In genomic region chr11:122748968-122749687, GRCh38 we compare ENCODE assay signal across 8 cellular contexts.
DNase-seq lines count a peak whose midpoint lies in the region; ATAC-seq, FAIRE-seq and TF ChIP-seq lines count a peak whose summit lies in the region.

No MANE protein-coding gene starts in this region.

- DNase-seq in GM13977 (ENCODE audit: low spot score) (peak; percentile 74), NAMALWA (ENCODE audit: low spot score) (peak; percentile 41), activated T-helper 1 cell treated with Interleukin-2 at 50 U/mL for 16 hours (ENCODE audit: low read depth) (peak; percentile 18), right atrium auricular region (ENCODE audit: low spot score) (peak; percentile 64), frontal cortex (ENCODE audit: low spot score in 2 of 2) (no peak), retina (no peak)
- DNase-seq in stimulated activated CD4-positive, alpha-beta T cell treated with anti-CD3 and anti-CD28 coated beads, TNF-alpha, amount 100 ng/mL, for 4 hours (ENCODE audit: low read depth in 3 of 3), result peak in 2 of 3 experiments; percentile 21 to 43

- no peak overlapping the region for H3K27ac ChIP-seq in right atrium auricular region

- TF ChIP-seq CTCF in GM13977 (IDR thresholded peaks at IDR 0.05; ENCODE audit: extremely low read depth, insufficient read depth, missing control alignments) (no peak), right atrium auricular region (IDR thresholded peaks at IDR 0.05) (no peak)

- no peaks in the 10 kb centered on the region for H3K27me3 ChIP-seq in right atrium auricular region

- ATAC-seq in HG02588 (IDR thresholded peaks at IDR 0.05; ENCODE audit: unreplicated experiment), result peak; percentile 73

- no peaks in the 10 kb centered on the region for H3K36me3 ChIP-seq in right atrium auricular region

- H3K4me3 ChIP-seq in right atrium auricular region, result no peak overlapping the region

- no peak for FAIRE-seq in frontal cortex (lab: Jason Lieb, UNC)

- H3K9me3 ChIP-seq in right atrium auricular region, result no peaks in the 10 kb centered on the region

- in situ Hi-C loops in GM13977 (cut with MboI; ENCODE audit: low pct_unique_long_range_greater_than_20kb, low sequenced_read_pairs, unreplicated experiment), result no loop called here

- peaks cover 0 to 3% of the 10 kb centered on the region in 2 donors for H3K4me1 ChIP-seq in right atrium auricular region

Comparison
In these comparisons a context has a peak if more than half of its experiments do, and no peak if none do; other contexts are left out.
1. DNase-seq: peak in GM13977 (single experiment), NAMALWA (single experiment), activated T-helper 1 cell treated with Interleukin-2 at 50 U/mL for 16 hours (single experiment), right atrium auricular region (single experiment) and stimulated activated CD4-positive, alpha-beta T cell treated with anti-CD3 and anti-CD28 coated beads, TNF-alpha, amount 100 ng/mL, for 4 hours (2 of 3); none in frontal cortex (0 of 2) and retina (single experiment).